8 cellular contexts compared by ENCODE assay signal in the genomic region with DNA sequence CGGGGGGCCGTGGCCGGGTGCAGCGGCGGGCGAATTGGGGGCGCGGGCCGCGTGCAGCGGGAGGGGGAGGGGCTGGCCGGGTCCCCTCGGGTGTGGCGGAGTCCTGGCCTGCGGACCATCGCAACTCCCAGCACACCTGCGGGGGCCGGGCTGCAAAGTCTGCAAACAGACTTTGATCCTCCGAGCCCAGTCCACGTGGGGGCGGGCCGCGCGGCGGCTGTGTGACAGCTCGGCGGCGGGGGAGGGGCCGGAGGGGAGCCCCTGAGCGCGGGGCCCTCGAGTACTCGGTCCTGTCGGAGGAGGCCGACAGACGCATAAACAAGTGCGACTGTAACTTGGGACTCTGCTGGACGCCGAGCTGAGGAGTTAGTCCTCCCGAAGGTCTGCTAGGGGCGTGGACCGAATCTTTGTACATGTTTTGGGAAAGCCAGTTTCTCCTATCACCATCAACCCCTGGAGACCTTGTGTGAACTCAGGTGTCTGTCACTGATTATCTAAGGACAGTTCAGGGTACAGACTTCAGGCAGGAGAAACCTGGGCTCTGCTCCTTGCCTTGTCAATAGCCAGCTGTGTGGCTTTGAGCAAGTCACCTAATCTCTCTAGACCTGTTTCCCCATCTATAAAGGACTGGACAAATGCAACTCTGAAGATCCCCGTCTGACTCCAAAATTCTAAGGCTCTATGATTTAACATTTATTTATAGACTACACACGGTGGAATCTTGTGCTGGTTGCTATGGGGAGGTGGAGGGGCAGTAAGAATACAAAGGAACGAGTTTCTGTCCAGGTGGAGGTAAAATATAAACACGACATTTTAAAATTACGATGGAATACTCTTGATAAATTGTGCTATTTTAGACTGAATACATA. TPM values are rescaled to one million over a fixed set of nuclear protein-coding genes. Genes with fewer than 3 reads are reported as not detected.
DNase-seq lines count a peak whose midpoint lies in the region; ATAC-seq and TF ChIP-seq lines count a peak whose summit lies in the region.

No MANE protein-coding gene starts in this region.

- H3K4me2 ChIP-seq in Karpas-422 (ENCODE audit: low read depth, low read length, poor library complexity, severe bottlenecking), result peak overlapping the region; percentile 86

- H3K27ac ChIP-seq in Karpas-422 (ENCODE audit: low read length) (no peak overlapping the region), endodermal cell (ENCODE audit: low read depth, low read length) (no peak overlapping the region)

- H3K4me3 ChIP-seq in Karpas-422 (ENCODE audit: low read length) (peak overlapping the region; percentile 77), endodermal cell (ENCODE audit: low read length) (peak overlapping the region; percentile 98)

- peak overlapping the region; percentile 83; the same call in 1 of the 2 replicates for H2AFZ ChIP-seq in Karpas-422 (ENCODE audit: low read length)

- H3K79me2 ChIP-seq in Karpas-422 (ENCODE audit: low read length), result peaks cover 23% of the 10 kb centered on the region

- H3K27me3 ChIP-seq in Karpas-422 (ENCODE audit: low read length) (no peaks in the 10 kb centered on the region), endodermal cell (ENCODE audit: control insufficient read depth, insufficient read depth, low read length, poor library complexity, severe bottlenecking) (no peaks in the 10 kb centered on the region)

- H3K9ac ChIP-seq in Karpas-422 (ENCODE audit: low read length), result peak overlapping the region; percentile 72
- peak overlapping the region; percentile 1 for H3K9ac ChIP-seq in endodermal cell (ENCODE audit: extremely low read depth, low read length, poor library complexity, severe bottlenecking)

- H3K9me3 ChIP-seq in Karpas-422 (ENCODE audit: low read length), result no peaks in the 10 kb centered on the region
- no peaks in the 10 kb centered on the region for H3K9me3 ChIP-seq in endodermal cell (ENCODE audit: control insufficient read depth, low read length)

- H3K36me3 Mint-ChIP-seq in activated naive CD4-positive, alpha-beta T cell treated with anti-CD3 and anti-CD28 coated beads, Interleukin-2, amount 10 ng/mL, durations not matched to agents 7 days and 5 days, result peaks cover 12% of the 10 kb centered on the region
- H3K36me3 Mint-ChIP-seq in endodermal cell (ENCODE audit: low read depth), result no peaks in the 10 kb centered on the region
- no peaks in the 10 kb centered on the region for H3K36me3 Mint-ChIP-seq in natural killer cell

- WGBS in endodermal cell (ENCODE audit: insufficient coverage in 1 of 2, insufficient read length in 1 of 2), 2 experiments, result 11 to 21% methylated on average over 16 to 47 of the region's 47 CpGs

- peaks cover 7% of the 10 kb centered on the region for H3K27me3 Mint-ChIP-seq in activated naive CD4-positive, alpha-beta T cell treated with anti-CD3 and anti-CD28 coated beads, Interleukin-2, amount 10 ng/mL, durations not matched to agents 7 days and 5 days
- H3K27me3 Mint-ChIP-seq in endodermal cell (ENCODE audit: insufficient read depth) (no peaks in the 10 kb centered on the region), natural killer cell (ENCODE audit: low read depth in 2 of 2) (no peaks in the 10 kb centered on the region)

- H3K4me3 Mint-ChIP-seq in activated naive CD4-positive, alpha-beta T cell treated with anti-CD3 and anti-CD28 coated beads, Interleukin-2, amount 10 ng/mL, durations not matched to agents 7 days and 5 days, result peak overlapping the region; percentile 74
- peak overlapping the region; percentile 83 for H3K4me3 Mint-ChIP-seq in endodermal cell
- H3K4me3 Mint-ChIP-seq in natural killer cell, result peak overlapping the region; percentile 87

- CTCF ChIA-PET in activated naive CD4-positive, alpha-beta T cell treated with anti-CD3 and anti-CD28 coated beads, Interleukin-2, amount 10 ng/mL, durations not matched to agents 7 days and 5 days (lab: Charles Lee), result interaction anchor here (0.7 to 2.8 kb wide), 10 partner anchors 13 to 78 kb away, joined by 3 to 12 read pairs (median 4); no protein-coding TSS in a partner anchor

- intact Hi-C loops in natural killer cell (cut with micrococcal nuclease), result loop anchor here (1.0 to 5.0 kb wide), 3 partner anchors 64 to 458 kb away; a partner anchor contains a TSS

- ATAC-seq in natural killer cell, result peak; percentile 41 to 60 (median 51)

- H3K9me3 Mint-ChIP-seq in activated naive CD4-positive, alpha-beta T cell treated with anti-CD3 and anti-CD28 coated beads, Interleukin-2, amount 10 ng/mL, durations not matched to agents 7 days and 5 days, result no peaks in the 10 kb centered on the region
- no peaks in the 10 kb centered on the region for H3K9me3 Mint-ChIP-seq in endodermal cell
- H3K9me3 Mint-ChIP-seq in natural killer cell, result no peaks in the 10 kb centered on the region

- peaks cover 27% of the 10 kb centered on the region for H3K4me1 ChIP-seq in Karpas-422 (ENCODE audit: low read length)
- peaks cover 14% of the 10 kb centered on the region for H3K4me1 ChIP-seq in endodermal cell (ENCODE audit: control insufficient read depth, insufficient read depth, low read length)

- H3K9me2 ChIP-seq in Karpas-422 (replicated peaks; ENCODE audit: insufficient read depth, low read length), result no peaks in the 10 kb centered on the region

- H3K4me1 Mint-ChIP-seq in activated naive CD4-positive, alpha-beta T cell treated with anti-CD3 and anti-CD28 coated beads, Interleukin-2, amount 10 ng/mL, durations not matched to agents 7 days and 5 days, result peaks cover 60% of the 10 kb centered on the region
- H3K4me1 Mint-ChIP-seq in endodermal cell (peaks cover 45% of the 10 kb centered on the region), natural killer cell (peaks cover 53 to 61% of the 10 kb centered on the region in 2 donors)

- H3K36me3 ChIP-seq in Karpas-422 (ENCODE audit: insufficient read depth, low read length) (peaks cover 18% of the 10 kb centered on the region), endodermal cell (ENCODE audit: control insufficient read depth, insufficient read depth, low read length) (no peaks in the 10 kb centered on the region)

- peaks cover 26% of the 10 kb centered on the region for H4K20me1 ChIP-seq in Karpas-422 (ENCODE audit: insufficient read depth, low read depth, low read length)

- no peak for DNase-seq in activated naive CD4-positive, alpha-beta T cell treated with anti-CD3 and anti-CD28 coated beads, Interleukin-2, amount 10 ng/mL, durations not matched to agents 7 days and 5 days
- no peak for DNase-seq in activated naive CD4-positive, alpha-beta T cell treated with Interleukin-2 at 50 U/mL for 16 hours
- DNase-seq in HCEC 1CT (peak; percentile 18), Karpas-422 (no peak), SKM-1 treated with dmso at 0.1 percent for 144 hours (lab: John Stamatoyannopoulos, UW; ENCODE audit: unreplicated experiment) (peak; percentile 76), endodermal cell (no peak), natural killer cell (no peak)
- DNase-seq in stimulated activated CD4-positive, alpha-beta T cell treated with anti-CD3 and anti-CD28 coated beads, Interleukin-4, amount 100 ng/mL, for 1 hour, result no peak

- H3K27ac Mint-ChIP-seq in activated naive CD4-positive, alpha-beta T cell treated with anti-CD3 and anti-CD28 coated beads, Interleukin-2, amount 10 ng/mL, durations not matched to agents 7 days and 5 days, result peak overlapping the region; percentile 29
- H3K27ac Mint-ChIP-seq in endodermal cell, result peak overlapping the region; percentile 84
- peak overlapping the region; percentile 81 to 83 for H3K27ac Mint-ChIP-seq in natural killer cell

- TF ChIP-seq CTCF in endodermal cell (conservative IDR thresholded peaks at IDR 0.05) (no peak), natural killer cell (IDR thresholded peaks at IDR 0.05) (no peak)

RNA-seq across cellular contexts. Expression of a gene that starts 0.7 kb away (rescaled TPM):
- total RNA-seq in Karpas-422 (2014; rRNA removed; shearing (Covaris generic); ENCODE audit: low replicate concordance), result 8.0 and 16.7 TPM in 2 replicates
- total RNA-seq in endodermal cell (10 to 100 TPM in 1 of 2 donors, 1 to 10 TPM in 1; 9.0 to 14.0 TPM), natural killer cell (10 to 100 TPM in 2 of 3 donors, 1 to 10 TPM in 1; 8.4 to 16.0 (median 12.1) TPM)
- polyA plus RNA-seq in endodermal cell (2013, experiment 1 of 2), result 12.3 TPM
- 11.4 TPM for polyA plus RNA-seq in endodermal cell (2013, experiment 2 of 2)

Comparison
In these comparisons a context has a peak if more than half of its experiments do, and no peak if none do; other contexts are left out.
1. DNase-seq: peak in HCEC 1CT (single experiment) and SKM-1 treated with dmso at 0.1 percent for 144 hours (single experiment); none in activated naive CD4-positive, alpha-beta T cell treated with anti-CD3 and anti-CD28 coated beads, Interleukin-2, amount 10 ng/mL, durations not matched to agents 7 days and 5 days (single experiment), activated naive CD4-positive, alpha-beta T cell treated with Interleukin-2 at 50 U/mL for 16 hours (single experiment), Karpas-422 (single experiment), endodermal cell (single experiment), natural killer cell (single experiment) and stimulated activated CD4-positive, alpha-beta T cell treated with anti-CD3 and anti-CD28 coated beads, Interleukin-4, amount 100 ng/mL, for 1 hour (single experiment).
2. H3K27ac Mint-ChIP-seq: peak in every context shown above with its lines; median percentile 84 in endodermal cell; 82 in natural killer cell; 29 in activated naive CD4-positive, alpha-beta T cell treated with anti-CD3 and anti-CD28 coated beads, Interleukin-2, amount 10 ng/mL, durations not matched to agents 7 days and 5 days.
3. Peak in every context shown above with its lines, with median percentiles within 50 percentile points of each other: H3K4me3 Mint-ChIP-seq.